Comparison of ENCODE assay signal across 21 cellular contexts in genomic region chr1:155077346-155077745, GRCh38. TPM values are rescaled to one million over a fixed set of nuclear protein-coding genes. Genes with fewer than 3 reads are reported as not detected.
DNase-seq lines count a peak whose midpoint lies in the region; ATAC-seq and TF ChIP-seq lines count a peak whose summit lies in the region.
"Had no signal": no experiment of that assay in that cellular context is flagged by ENCODE, and none has a peak within 500 bp of the region (broad histone marks: within the 10 kb centered on the region; RNA-seq: fewer than 3 reads in every experiment).

No MANE protein-coding gene starts in this region.

- H3K23ac ChIP-seq in neuronal stem cell (ENCODE audit: low read depth, low read length, poor library complexity), result no peak overlapping the region

- no peak overlapping the region for H4K91ac ChIP-seq in neuronal stem cell (ENCODE audit: low read depth, low read length, poor library complexity)

- peaks cover 49% of the 10 kb centered on the region for H3K4me1 ChIP-seq in CD4-positive, alpha-beta memory T cell (ENCODE audit: insufficient read depth, low read length)
- H3K4me1 ChIP-seq in Loucy (ENCODE audit: insufficient read depth, low read length, poor library complexity, severe bottlenecking) (peaks cover 74% of the 10 kb centered on the region), neuronal stem cell (ENCODE audit: control insufficient read depth in 2 of 2, insufficient read depth in 1 of 2, low read depth in 1 of 2, low read length in 2 of 2) (peaks cover 17 to 30% of the 10 kb centered on the region in 2 donors)

- CTCF ChIA-PET in CD4-positive, alpha-beta memory T cell (lab: Charles Lee; ENCODE audit: partially characterized antibody), result interaction anchor here (1.5 to 2.4 kb wide), 2 partner anchors 14 to 15 kb away, joined by 5 to 10 read pairs; partner anchors contain the start of gene EFNA4

- no peak overlapping the region for H2AK5ac ChIP-seq in neuronal stem cell (ENCODE audit: low read depth, low read length)

- H3K27me3 Mint-ChIP-seq in CD4-positive, alpha-beta memory T cell, result peaks cover 7 to 16% of the 10 kb centered on the region in 2 donors
- peaks cover 28% of the 10 kb centered on the region for H3K27me3 Mint-ChIP-seq in endothelial cell (ENCODE audit: unreplicated experiment)

- H3K27ac ChIP-seq in CD4-positive, alpha-beta memory T cell (ENCODE audit: low read depth, low read length), result no peak overlapping the region
- H3K27ac ChIP-seq in neuronal stem cell (replicated peaks; ENCODE audit: low read length), result no peak overlapping the region
- H3K27ac ChIP-seq: HL-60 had no signal

- H3K9ac ChIP-seq in Loucy (ENCODE audit: low read depth, low read length, poor library complexity, severe bottlenecking), result peak overlapping the region; percentile 18
- H3K9ac ChIP-seq in neuronal stem cell (ENCODE audit: low read depth, low read length, poor library complexity), result no peak overlapping the region

- POLR2A ChIA-PET in CD4-positive, alpha-beta memory T cell (lab: Charles Lee; ENCODE audit: partially characterized antibody), result interaction anchor here (1.5 kb wide), 1 partner anchor 13 kb away, joined by 3 read pairs; the partner anchor contains the start of gene EFNA4

- no peak overlapping the region for H3K4ac ChIP-seq in neuronal stem cell (ENCODE audit: low read length)

- H2AFZ ChIP-seq in Loucy (ENCODE audit: low read length) (no peak overlapping the region), neuronal stem cell (ENCODE audit: low read length) (no peak overlapping the region)

- no peak overlapping the region for H2BK5ac ChIP-seq in neuronal stem cell (ENCODE audit: low read length)

- H3K14ac ChIP-seq in neuronal stem cell (ENCODE audit: low read length), result no peak overlapping the region

- WGBS in neuronal stem cell (ENCODE audit: extremely low coverage in 2 of 2, insufficient read length in 2 of 2, insufficient replicate concordance in 1 of 2), 2 donors, result no CpG with 5 or more reads among the region's 3 CpGs

- H2BK120ac ChIP-seq in neuronal stem cell (ENCODE audit: low read depth, low read length), result no peak overlapping the region

- intact Hi-C loops in CD4-positive, alpha-beta memory T cell (cut with micrococcal nuclease), result no loop called here

- no peaks in the 10 kb centered on the region for H3K79me1 ChIP-seq in neuronal stem cell (ENCODE audit: low read depth, low read length)

- no peak overlapping the region for H4K8ac ChIP-seq in neuronal stem cell (ENCODE audit: low read depth, low read length)

- no peaks in the 10 kb centered on the region for H3K79me2 ChIP-seq in Loucy (ENCODE audit: insufficient read depth, low read length)

- H3K4me3 ChIP-seq in CD4-positive, alpha-beta memory T cell (ENCODE audit: low read length in 2 of 2), result no peak overlapping the region
- H3K4me3 ChIP-seq in Loucy (ENCODE audit: low read length, poor library complexity, severe bottlenecking) (no peak overlapping the region), neuronal stem cell (ENCODE audit: low read length in 2 of 2) (no peak overlapping the region)

- H3F3A ChIP-seq in Loucy (ENCODE audit: low read depth), result 0 out of 2 replicates have a peak, but pooled peaks cover 5% of the 10 kb centered on the region

- H3K18ac ChIP-seq in neuronal stem cell (ENCODE audit: low read length), result no peak overlapping the region

- no peaks in the 10 kb centered on the region for H3K9me3 Mint-ChIP-seq in CD4-positive, alpha-beta memory T cell
- no peaks in the 10 kb centered on the region for H3K9me3 Mint-ChIP-seq in endothelial cell (ENCODE audit: unreplicated experiment)
- H3K9me3 Mint-ChIP-seq: dendritic cell treated with granulocyte-macrophage colony-stimulating factor and Interleukin-4, amounts not matched to agents 40 ng/mL and 50 ng/mL, for 4 days had no signal

- peak overlapping the region in 4 of 8 donors; percentile 18 to 52 (median 34) for H3K4me3 Mint-ChIP-seq in CD4-positive, alpha-beta memory T cell
- H3K4me3 Mint-ChIP-seq in endothelial cell (ENCODE audit: unreplicated experiment), result peak overlapping the region; percentile 49
- H3K4me3 Mint-ChIP-seq: dendritic cell treated with granulocyte-macrophage colony-stimulating factor and Interleukin-4, amounts not matched to agents 40 ng/mL and 50 ng/mL, for 4 days had no signal

- H3K36me3 ChIP-seq in CD4-positive, alpha-beta memory T cell (ENCODE audit: insufficient read depth, low read length), result no peaks in the 10 kb centered on the region
- H3K36me3 ChIP-seq in Loucy (ENCODE audit: insufficient read depth, low read length), result no peaks in the 10 kb centered on the region
- H3K36me3 ChIP-seq in neuronal stem cell (replicated peaks in 1 of 2; ENCODE audit: control insufficient read depth in 2 of 2, insufficient read depth in 2 of 2, low read length in 2 of 2), result no peaks in the 10 kb centered on the region

- H3K27me3 ChIP-seq in CD4-positive, alpha-beta memory T cell (ENCODE audit: insufficient read depth, low read length), result peaks cover 12% of the 10 kb centered on the region
- H3K27me3 ChIP-seq in Loucy (ENCODE audit: insufficient read depth, low read length, poor library complexity, severe bottlenecking) (no peaks in the 10 kb centered on the region), neuronal stem cell (ENCODE audit: control insufficient read depth in 3 of 3, insufficient read depth in 3 of 3, low read depth in 1 of 3, low read length in 3 of 3) (peaks cover 19 to 33% (median 21%) of the 10 kb centered on the region in 3 experiments)

- peaks cover 27 to 63% (median 42%) of the 10 kb centered on the region in 4 donors for H3K4me1 Mint-ChIP-seq in CD4-positive, alpha-beta memory T cell
- H3K4me1 Mint-ChIP-seq in endothelial cell (ENCODE audit: unreplicated experiment), result peaks cover 26% of the 10 kb centered on the region

- H3K4me2 ChIP-seq in Loucy (ENCODE audit: low read depth, low read length, poor library complexity, severe bottlenecking) (peak overlapping the region; percentile 26), neuronal stem cell (ENCODE audit: insufficient read depth, low read length, poor library complexity, severe bottlenecking) (no peak overlapping the region)

- no peaks in the 10 kb centered on the region for H3K9me3 ChIP-seq in CD4-positive, alpha-beta memory T cell (ENCODE audit: control insufficient read depth in 1 of 2, low read length in 2 of 2)
- H3K9me3 ChIP-seq in Loucy (ENCODE audit: insufficient read depth, low read depth, low read length) (no peaks in the 10 kb centered on the region), neuronal stem cell (replicated peaks in 1 of 2; ENCODE audit: control insufficient read depth in 2 of 2, insufficient read depth in 1 of 2, low read depth in 1 of 2, low read length in 2 of 2) (peaks cover 0 to 2% of the 10 kb centered on the region in 2 donors)

- TF ChIP-seq CTCF in Loucy (conservative IDR thresholded peaks at IDR 0.05; ENCODE audit: low read length), result no peak
- no peak for TF ChIP-seq CTCF in endothelial cell (IDR thresholded peaks at IDR 0.05; ENCODE audit: unreplicated experiment)

- H2BK12ac ChIP-seq in neuronal stem cell (ENCODE audit: low read length), result peak overlapping the region; percentile 14

- no peak overlapping the region for H2BK15ac ChIP-seq in neuronal stem cell (ENCODE audit: low read length)

- H3K9me2 ChIP-seq in Loucy (replicated peaks; ENCODE audit: low read depth, low read length), result no peaks in the 10 kb centered on the region

- ATAC-seq in HG03097 (IDR thresholded peaks at IDR 0.05; ENCODE audit: low FRiP score, unreplicated experiment) (no peak), HG03159 (IDR thresholded peaks at IDR 0.05; ENCODE audit: unreplicated experiment) (no peak), GM19395 (IDR thresholded peaks at IDR 0.05; ENCODE audit: unreplicated experiment) (no peak), GM21786 (IDR thresholded peaks at IDR 0.05; ENCODE audit: unreplicated experiment) (no peak)

- peak overlapping the region in 4 of 7 donors; percentile 4 to 76 (median 18) for H3K27ac Mint-ChIP-seq in CD4-positive, alpha-beta memory T cell
- no peak overlapping the region for H3K27ac Mint-ChIP-seq in endothelial cell (ENCODE audit: unreplicated experiment)
- H3K27ac Mint-ChIP-seq: dendritic cell treated with granulocyte-macrophage colony-stimulating factor and Interleukin-4, amounts not matched to agents 40 ng/mL and 50 ng/mL, for 4 days had no signal

- no peaks in the 10 kb centered on the region for H3K36me3 Mint-ChIP-seq in CD4-positive, alpha-beta memory T cell
- H3K36me3 Mint-ChIP-seq in endothelial cell (ENCODE audit: low read depth, unreplicated experiment), result peaks cover 12% of the 10 kb centered on the region

- no peaks in the 10 kb centered on the region for H4K20me1 ChIP-seq in Loucy (ENCODE audit: insufficient read depth, low read length, poor library complexity, severe bottlenecking)

- no peak for DNase-seq in CD4-positive, alpha-beta memory T cell
- no peak for DNase-seq in endothelial cell (ENCODE audit: low spot score)
- no peak for DNase-seq in neuronal stem cell (ENCODE audit: low spot score)
- DNase-seq: activated CD4-positive, CD25-positive, alpha-beta regulatory T cell treated with anti-CD3 and anti-CD28 coated beads, Interleukin-2, amount 50 U/mL, for 72 hours; activated CD8-positive, alpha-beta memory T cell treated with anti-CD3 and anti-CD28 coated beads, Interleukin-2, amount 50 U/mL, for 4 hours; activated naive CD4-positive, alpha-beta T cell; DND-41; mesendoderm; NCI-H2227 treated with DMSO at 0.1 percent for 48 hours; SIG-M5; stimulated activated CD4-positive, alpha-beta T cell treated with anti-CD3 and anti-CD28 coated beads, Interleukin-4, amount 100 ng/mL, for 1 hour; stimulated activated CD8-positive, alpha-beta memory T cell treated with anti-CD3 and anti-CD28 coated beads, Interleukin-4, amount 100 ng/mL, for 48 hours had no signal

RNA-seq across cellular contexts. Expression of gene EFNA3, which starts 1.3 kb away (rescaled TPM):
- 1 to 10 TPM; 2.0 to 4.3 TPM for total RNA-seq in CD4-positive, alpha-beta memory T cell
- polyA plus RNA-seq in CD4-positive, alpha-beta memory T cell, result 1 to 10 TPM in 1 of 2 donors, under 1 TPM in 1; 0.34 to 1.5 TPM
- 9.6 TPM for total RNA-seq in endothelial cell (ENCODE audit: unreplicated experiment)
- polyA plus RNA-seq in neuronal stem cell (2013, experiment 1 of 2), result 15.2 TPM
- polyA plus RNA-seq in neuronal stem cell (2013, experiment 2 of 2), result 14.6 TPM

RNA-seq across cellular contexts. Expression of gene EFNA4, which starts 13.8 kb away (rescaled TPM):
- total RNA-seq in CD4-positive, alpha-beta memory T cell, result 1 to 10 TPM; 6.0 to 8.5 TPM
- 1 to 10 TPM; 2.5 to 3.5 TPM for polyA plus RNA-seq in CD4-positive, alpha-beta memory T cell
- 25.2 TPM for total RNA-seq in endothelial cell (ENCODE audit: unreplicated experiment)
- polyA plus RNA-seq in neuronal stem cell (2013, experiment 1 of 2), result 24.6 TPM
- 24.2 TPM for polyA plus RNA-seq in neuronal stem cell (2013, experiment 2 of 2)

RNA-seq across cellular contexts. Expression of gene ADAM15, which starts 26.2 kb away (rescaled TPM):
- total RNA-seq in CD4-positive, alpha-beta memory T cell, result 10 to 100 TPM; 33.6 to 39.8 TPM
- polyA plus RNA-seq in CD4-positive, alpha-beta memory T cell, result 10 to 100 TPM; 14.8 to 18.2 TPM
- total RNA-seq in endothelial cell (ENCODE audit: unreplicated experiment), result 382 TPM
- 32.1 TPM for polyA plus RNA-seq in neuronal stem cell (2013, experiment 1 of 2)
- 31.7 TPM for polyA plus RNA-seq in neuronal stem cell (2013, experiment 2 of 2)

RNA-seq across cellular contexts. Expression of gene DCST1, which starts 43.7 kb away (rescaled TPM):
- under 1 TPM in 1 of 2 experiments, not detected in 1; 0.14 TPM for total RNA-seq in CD4-positive, alpha-beta memory T cell
- polyA plus RNA-seq in CD4-positive, alpha-beta memory T cell, result not detected
- total RNA-seq in endothelial cell (ENCODE audit: unreplicated experiment), result not detected
- 0.03 TPM for polyA plus RNA-seq in neuronal stem cell (2013, experiment 1 of 2)
- polyA plus RNA-seq in neuronal stem cell (2013, experiment 2 of 2), result 0.06 TPM
- total RNA-seq: omental fat pad had no signal

RNA-seq across cellular contexts. Expression of gene DCST2, which starts 43.8 kb away (rescaled TPM):
- 1 to 10 TPM; 4.0 to 4.1 TPM for total RNA-seq in CD4-positive, alpha-beta memory T cell
- not detected for polyA plus RNA-seq in CD4-positive, alpha-beta memory T cell
- 2.8 TPM for total RNA-seq in endothelial cell (ENCODE audit: unreplicated experiment)
- polyA plus RNA-seq in neuronal stem cell (2013, experiment 1 of 2), result 2.7 TPM
- 2.2 TPM for polyA plus RNA-seq in neuronal stem cell (2013, experiment 2 of 2)
- total RNA-seq: temporal lobe had no signal
